Comparison of ENCODE assay signal across 8 cellular contexts in genomic region chr7:92135490-92135889, GRCh38. TPM values are rescaled to one million over a fixed set of nuclear protein-coding genes. Genes with fewer than 3 reads are reported as not detected.
A peak's percentile ranks its signal among the peaks of the same experiment; 100 is the strongest.
DNase-seq lines count a peak whose midpoint lies in the region; ATAC-seq and TF ChIP-seq lines count a peak whose summit lies in the region.

No MANE protein-coding gene starts in this region.

- DNase-seq in activated T-cell treated with anti-CD3 and anti-CD28 coated beads, Interleukin-2, amount 50 U/mL, for 4 hours: no peak
- DNase-seq in activated T-cell treated with anti-CD3 and anti-CD28 coated beads, Interleukin-2, amount 50 U/mL, for 48 hours: no peak
- DNase-seq in adrenal gland (peak in 1 of 7 donors; percentile 23), left lung (no peak), tibial nerve (ENCODE audit: low spot score in 2 of 2) (no peak), NCI-H2107 treated with DMSO at 0.1 percent for 48 hours (lab: John Stamatoyannopoulos, UW; ENCODE audit: unreplicated experiment) (no peak), NCI-H187 treated with DMSO at 0.1 percent for 48 hours (lab: John Stamatoyannopoulos, UW) (no peak)

- no peaks in the 10 kb centered on the region for H3K27me3 Mint-ChIP-seq in activated T-cell treated with anti-CD3 and anti-CD28 coated beads, Interleukin-2, amount 50 U/mL, for 4 hours (ENCODE audit: low read depth)

- 61 to 75% (median 70%) methylated on average over 7 of the region's 7 CpGs for WGBS in adrenal gland, 4 donors
- WGBS in tibial nerve, 2 donors: 70 to 78% methylated on average over 7 of the region's 7 CpGs

- no peak for TF ChIP-seq EP300 in tibial nerve (IDR thresholded peaks at IDR 0.05)

- no peaks in the 10 kb centered on the region for H3K9me3 Mint-ChIP-seq in activated T-cell treated with anti-CD3 and anti-CD28 coated beads, Interleukin-2, amount 50 U/mL, for 4 hours

- no peaks in the 10 kb centered on the region for H3K9me3 ChIP-seq in adrenal gland (replicated peaks in 1 of 3)
- H3K9me3 ChIP-seq in left lung: no peaks in the 10 kb centered on the region
- no peaks in the 10 kb centered on the region for H3K9me3 ChIP-seq in tibial nerve

- no peaks in the 10 kb centered on the region for H3K36me3 ChIP-seq in adrenal gland (replicated peaks in 1 of 2)
- H3K36me3 ChIP-seq in left lung: no peaks in the 10 kb centered on the region
- H3K36me3 ChIP-seq in tibial nerve: peaks cover 0 to 5% (median 0%) of the 10 kb centered on the region in 3 donors

- peaks cover 20% of the 10 kb centered on the region for H3K4me1 Mint-ChIP-seq in activated T-cell treated with anti-CD3 and anti-CD28 coated beads, Interleukin-2, amount 50 U/mL, for 4 hours (ENCODE audit: low read depth)

- TF ChIP-seq POLR2A in adrenal gland (IDR thresholded peaks at IDR 0.05) (no peak), tibial nerve (IDR thresholded peaks at IDR 0.05) (no peak)

- H3K4me1 ChIP-seq in adrenal gland (replicated peaks in 1 of 2): peaks cover 5 to 28% of the 10 kb centered on the region in 2 donors
- H3K4me1 ChIP-seq in left lung: peaks cover 0 to 34% of the 10 kb centered on the region in 2 donors
- peaks cover 0 to 33% (median 8%) of the 10 kb centered on the region in 4 donors for H3K4me1 ChIP-seq in tibial nerve

- no peaks in the 10 kb centered on the region for H3K36me3 Mint-ChIP-seq in activated T-cell treated with anti-CD3 and anti-CD28 coated beads, Interleukin-2, amount 50 U/mL, for 4 hours (ENCODE audit: insufficient read depth)

- H3K4me3 ChIP-seq in adrenal gland (peak overlapping the region in 2 of 4 donors; percentile 59 to 82), left lung (peak overlapping the region; percentile 93 to 100), tibial nerve (peak overlapping the region in 3 of 4 donors; percentile 69 to 96 (median 77))

- intact Hi-C loops in adrenal gland (cut with DNase I): loop anchor here in 1 of 2 donors (10.0 kb wide), 1 partner anchor 251 kb away; the partner anchor contains the start of gene MTERF1
- intact Hi-C loops in left lung (cut with DNase I): no loop called here

- H3K27me3 ChIP-seq in adrenal gland (no peaks in the 10 kb centered on the region), left lung (no peaks in the 10 kb centered on the region), tibial nerve (no peaks in the 10 kb centered on the region)

- H3K27ac ChIP-seq in adrenal gland (peak overlapping the region in 3 of 5 donors; percentile 93 to 97 (median 97)), left lung (peak overlapping the region; percentile 91 to 98), tibial nerve (peak overlapping the region; percentile 95 to 98 (median 97))

- peak overlapping the region; percentile 94 for H3K4me3 Mint-ChIP-seq in activated T-cell treated with anti-CD3 and anti-CD28 coated beads, Interleukin-2, amount 50 U/mL, for 4 hours

- no peak for TF ChIP-seq CTCF in adrenal gland (IDR thresholded peaks at IDR 0.05)
- TF ChIP-seq CTCF in left lung (IDR thresholded peaks at IDR 0.05): no peak
- no peak for TF ChIP-seq CTCF in tibial nerve (IDR thresholded peaks at IDR 0.05)

- ATAC-seq in activated T-cell treated with anti-CD3 and anti-CD28 coated beads, Interleukin-2, amount 50 U/mL, for 4 hours: no peak
- no peak for ATAC-seq in left lung
- no peak for ATAC-seq in HG02840 (IDR thresholded peaks at IDR 0.05; ENCODE audit: low FRiP score, unreplicated experiment)

RNA-seq across cellular contexts. Expression of gene CYP51A1, which starts 1.2 kb away (rescaled TPM):
- 10 to 100 TPM; 42.2 to 44.8 (median 43.4) TPM for total RNA-seq in activated T-cell treated with anti-CD3 and anti-CD28 coated beads, Interleukin-2, amount 50 U/mL, for 4 hours
- total RNA-seq in adrenal gland (100 to 1,000 TPM in 5 of 8 donors, 10 to 100 TPM in 3; 49.4 to 586 (median 110) TPM), left lung (100 to 1,000 TPM; 122 to 271 TPM), tibial nerve (10 to 100 TPM; 46.7 to 58.8 (median 52.2) TPM)
- 100 to 1,000 TPM in 1 of 3 donors, 10 to 100 TPM in 1, 1 to 10 TPM in 1; 10.0 to 821 (median 21.5) TPM for polyA plus RNA-seq in adrenal gland

RNA-seq across cellular contexts. Expression of gene LRRD1, which starts 43.5 kb away (rescaled TPM):
- not detected for total RNA-seq in activated T-cell treated with anti-CD3 and anti-CD28 coated beads, Interleukin-2, amount 50 U/mL, for 4 hours
- total RNA-seq in adrenal gland (under 1 TPM in 4 of 8 donors, not detected in 4; 0.16 to 0.19 (median 0.17) TPM), left lung (under 1 TPM in 1 of 2 donors, not detected in 1; 0.09 TPM), tibial nerve (under 1 TPM in 3 of 4 donors, not detected in 1; 0.39 to 0.44 (median 0.42) TPM)
- polyA plus RNA-seq in adrenal gland: under 1 TPM; 0.07 to 0.22 (median 0.08) TPM
